ENCODE assay signal across 8 cellular contexts in genomic region chr2:189762551-189763298, GRCh38. TPM values are rescaled to one million over a fixed set of nuclear protein-coding genes. Genes with fewer than 3 reads are reported as not detected.
DNase-seq lines count a peak whose midpoint lies in the region; ATAC-seq and TF ChIP-seq lines count a peak whose summit lies in the region.

TSS of gene OSGEPL1 (minus strand) at chr2:189762792. CDS start at chr2:189761640, 1,152 bp downstream.

- CTCF ChIA-PET in SK-N-SH (lab: Yijun Ruan, JAX), result interaction anchor here (0.5 to 4.5 kb wide), 29 partner anchors 9 to 820 kb away, joined by 3 to 36 read pairs (median 4); partner anchors contain the start of genes ANKAR, ASNSD1, ORMDL1 and PMS1

- no peak for TF ChIP-seq RAD21 in SK-N-SH (IDR thresholded peaks at IDR 0.05; ENCODE audit: low read length)

- H2AFZ ChIP-seq in SK-N-SH (ENCODE audit: low read depth) (peak within 1 kb of the TSS; percentile 96), osteoblast (ENCODE audit: low read length) (peak within 1 kb of the TSS; percentile 88)

- H3K27ac ChIP-seq in SK-N-SH (ENCODE audit: low read depth in 2 of 2, low read length in 1 of 2) (peak within 1 kb of the TSS; percentile 86 to 97), osteoblast (ENCODE audit: low read depth, low read length) (peak within 1 kb of the TSS; percentile 69), thymus (ENCODE audit: low read depth) (peak within 1 kb of the TSS; percentile 95)

- H3K4me2 ChIP-seq in SK-N-SH (peak within 1 kb of the TSS; percentile 90), osteoblast (ENCODE audit: insufficient read depth, low read length) (peak within 1 kb of the TSS; percentile 90)

- H3K27me3 ChIP-seq in SK-N-SH (ENCODE audit: insufficient read depth) (no peaks in the 10 kb centered on the region), osteoblast (ENCODE audit: insufficient read depth, low read length) (no peaks in the 10 kb centered on the region), thymus (ENCODE audit: control insufficient read depth, insufficient read depth) (no peaks in the 10 kb centered on the region)

- H4K20me1 ChIP-seq in SK-N-SH (ENCODE audit: insufficient read depth) (no peaks in the 10 kb centered on the region), osteoblast (ENCODE audit: insufficient read depth, low read length) (no peaks in the 10 kb centered on the region)

- H3K9me3 ChIP-seq in SK-N-SH, result no peaks in the 10 kb centered on the region
- H3K9me3 ChIP-seq in osteoblast (ENCODE audit: low read depth, low read length), result no peaks in the 10 kb centered on the region
- H3K9me3 ChIP-seq in thymus (ENCODE audit: control insufficient read depth), result no peaks in the 10 kb centered on the region

- peak; percentile 80 for DNase-seq in GM10266 (ENCODE audit: extremely low spot score)
- peak; percentile 83 for DNase-seq in NCI-H1048 (lab: John Stamatoyannopoulos, UW)
- DNase-seq in SK-N-SH, result peak; percentile 81
- DNase-seq in glutamatergic neuron, result peak; percentile 91
- DNase-seq in osteoblast (ENCODE audit: insufficient read length, low spot score, missing footprints), result peak; percentile 90

- no peaks in the 10 kb centered on the region for H3K9me2 ChIP-seq in SK-N-SH

- H3K4me1 ChIP-seq in SK-N-SH (ENCODE audit: control insufficient read depth in 1 of 2, insufficient read depth in 2 of 2, low read depth in 1 of 2, low read length in 1 of 2), result peaks cover 8 to 13% of the 10 kb centered on the region in 2 experiments; a peak in 2 of 4 replicates
- peaks cover 14% of the 10 kb centered on the region for H3K4me1 ChIP-seq in osteoblast (ENCODE audit: insufficient read depth, low read length)
- peaks cover 2% of the 10 kb centered on the region for H3K4me1 ChIP-seq in thymus (ENCODE audit: control insufficient read depth, insufficient read depth, low read length)

- 0 out of 4 replicates have a peak, but pooled peaks of 1 of the 2 experiments have one; percentile 28 for TF ChIP-seq EP300 in SK-N-SH (IDR thresholded peaks at IDR 0.05; ENCODE audit: borderline replicate concordance in 1 of 2, low read depth in 1 of 2, low read length in 1 of 2)

- POLR2A ChIA-PET in SK-N-SH (lab: Yijun Ruan, JAX), result interaction anchor here (1.1 to 2.9 kb wide), 5 partner anchors 12 to 322 kb away, joined by 4 to 31 read pairs (median 5); partner anchors contain the start of genes ORMDL1, PMS1 and SLC40A1

- H3K9ac ChIP-seq in SK-N-SH, result peak within 1 kb of the TSS; percentile 88

- TF ChIP-seq CTCF in GM10266 (IDR thresholded peaks at IDR 0.05; ENCODE audit: control insufficient read depth, insufficient read depth, low read depth, missing control alignments) (peak; percentile 67), SK-N-SH (IDR thresholded peaks at IDR 0.05) (peak; percentile 80), glutamatergic neuron (IDR thresholded peaks at IDR 0.05; ENCODE audit: partially characterized antibody, unreplicated experiment) (peak; percentile 57), osteoblast (IDR thresholded peaks at IDR 0.05; ENCODE audit: extremely low read depth, low read depth, low read length) (peak; percentile 62)

- WGBS in SK-N-SH (ENCODE audit: low lambda C conversion rate), result under 1% methylated on average over 33 of the region's 33 CpGs
- WGBS in thymus, result under 1% methylated on average over 33 of the region's 33 CpGs

- peaks cover 12 to 18% of the 10 kb centered on the region in 2 experiments for H3K36me3 ChIP-seq in SK-N-SH (replicated peaks in 1 of 2; ENCODE audit: control insufficient read depth in 1 of 2, insufficient read depth in 2 of 2, low read length in 1 of 2)
- no peaks in the 10 kb centered on the region for H3K36me3 ChIP-seq in osteoblast (ENCODE audit: insufficient read depth, low read length)
- no peaks in the 10 kb centered on the region for H3K36me3 ChIP-seq in thymus (ENCODE audit: control insufficient read depth, insufficient read depth)

- no peaks in the 10 kb centered on the region for H3K9me3 Mint-ChIP-seq in activated naive CD8-positive, alpha-beta T cell (ENCODE audit: low read depth)
- peaks cover 5% of the 10 kb centered on the region for H3K9me3 Mint-ChIP-seq in glutamatergic neuron (ENCODE audit: unreplicated experiment)

- ATAC-seq in HG02588 (IDR thresholded peaks at IDR 0.05; ENCODE audit: unreplicated experiment), result peak; percentile 95

- H3K4me3 Mint-ChIP-seq in activated naive CD8-positive, alpha-beta T cell, result peak within 1 kb of the TSS; percentile 93
- peak within 1 kb of the TSS; percentile 96 for H3K4me3 Mint-ChIP-seq in glutamatergic neuron (ENCODE audit: unreplicated experiment)

- H3K36me3 Mint-ChIP-seq in activated naive CD8-positive, alpha-beta T cell, result peaks cover 9% of the 10 kb centered on the region
- H3K36me3 Mint-ChIP-seq in glutamatergic neuron (ENCODE audit: unreplicated experiment), result no peaks in the 10 kb centered on the region

- H3K27me3 Mint-ChIP-seq in activated naive CD8-positive, alpha-beta T cell, result no peaks in the 10 kb centered on the region
- peaks cover 2% of the 10 kb centered on the region for H3K27me3 Mint-ChIP-seq in glutamatergic neuron (ENCODE audit: unreplicated experiment)

- H3K79me2 ChIP-seq in SK-N-SH (ENCODE audit: insufficient read depth), result peaks cover 12% of the 10 kb centered on the region; the same call in 1 of the 2 replicates
- peaks cover 3% of the 10 kb centered on the region for H3K79me2 ChIP-seq in osteoblast (ENCODE audit: insufficient read depth, low read length)

- peaks cover 18% of the 10 kb centered on the region for H3F3A ChIP-seq in SK-N-SH (replicated peaks; ENCODE audit: insufficient read depth)

- H3K4me3 ChIP-seq in SK-N-SH (ENCODE audit: low read depth in 2 of 2, low read length in 1 of 2) (peak within 1 kb of the TSS; percentile 83 to 90), osteoblast (ENCODE audit: insufficient read depth, low read length) (peak within 1 kb of the TSS; percentile 79), thymus (ENCODE audit: low read length) (peak within 1 kb of the TSS; percentile 91)

- peak within 1 kb of the TSS; percentile 94 for H3K27ac Mint-ChIP-seq in activated naive CD8-positive, alpha-beta T cell
- H3K27ac Mint-ChIP-seq in glutamatergic neuron (ENCODE audit: unreplicated experiment), result peak within 1 kb of the TSS; percentile 99

- H3K4me1 Mint-ChIP-seq in activated naive CD8-positive, alpha-beta T cell (ENCODE audit: low read depth), result peaks cover 11% of the 10 kb centered on the region
- no peaks in the 10 kb centered on the region for H3K4me1 Mint-ChIP-seq in glutamatergic neuron (ENCODE audit: low read depth, unreplicated experiment)

TF ChIP-seq in SK-N-SH, 30 proteins besides CTCF, POLR2A, EP300 and RAD21 (continues in another document):
- no peak for TF ChIP-seq MEF2A (IDR thresholded peaks at IDR 0.05; ENCODE audit: borderline replicate concordance, low read depth)
- no peak; the same call in 1 of the 2 replicates for TF ChIP-seq RCOR1 (IDR thresholded peaks at IDR 0.05; ENCODE audit: low read length)
- TF ChIP-seq PBX3 (IDR thresholded peaks at IDR 0.05), result 0 out of 2 replicates have a peak, but pooled peaks have one; percentile 13
- TF ChIP-seq USF1 (IDR thresholded peaks at IDR 0.05; ENCODE audit: borderline replicate concordance, low read depth), result peak; percentile 90
- no peak for TF ChIP-seq FOXM1 (IDR thresholded peaks at IDR 0.05; ENCODE audit: low read depth)
- peak; percentile 68 for TF ChIP-seq TAF1 (IDR thresholded peaks at IDR 0.05; ENCODE audit: borderline replicate concordance, low read depth, low read length)
- TF ChIP-seq RFX5 (IDR thresholded peaks at IDR 0.05; ENCODE audit: low read length), result peak; percentile 57; the same call in 1 of the 2 replicates
- peak; percentile 83 for TF ChIP-seq GABPA (IDR thresholded peaks at IDR 0.05; ENCODE audit: low read depth)
- TF ChIP-seq SIN3A (IDR thresholded peaks at IDR 0.05; ENCODE audit: borderline replicate concordance, low read depth, low read length), result peak; percentile 72; the same call in 1 of the 2 replicates
- no peak for TF ChIP-seq EZH2phosphoT487 (IDR thresholded peaks at IDR 0.05; ENCODE audit: borderline replicate concordance, low read depth)
- no peak for TF ChIP-seq NFIC (IDR thresholded peaks at IDR 0.05; ENCODE audit: borderline replicate concordance)
- no peak for TF ChIP-seq IRF3 (IDR thresholded peaks at IDR 0.05; ENCODE audit: low read depth, low read length)
- TF ChIP-seq FOXJ3 (CRISPR knock-in tag; IDR thresholded peaks at IDR 0.05), result no peak
- peak; percentile 38; the same call in 1 of the 2 replicates for TF ChIP-seq ELF1 (IDR thresholded peaks at IDR 0.05)
- TF ChIP-seq SMC3 (IDR thresholded peaks at IDR 0.05; ENCODE audit: low read depth, low read length), result no peak
- TF ChIP-seq FOSL2 (IDR thresholded peaks at IDR 0.05; ENCODE audit: borderline replicate concordance, low read depth), result no peak

RNA-seq across cellular contexts. Expression of gene OSGEPL1, which starts in this region (rescaled TPM):
- polyA plus RNA-seq in SK-N-SH (2012; rRNA removed), result 5.8 and 8.3 TPM in 2 replicates
- polyA plus RNA-seq in SK-N-SH (2012; cell fraction: cytosol; rRNA removed), result 8.5 and 8.6 TPM in 2 replicates
- polyA plus RNA-seq in SK-N-SH (2012; cell fraction: nucleus; rRNA removed), result 6.3 and 12.0 TPM in 2 replicates
- total RNA-seq in glutamatergic neuron (ENCODE audit: unreplicated experiment), result 12.5 TPM
- total RNA-seq in osteoblast, result 7.2 and 9.4 TPM in 2 replicates
- polyA plus RNA-seq in thymus, result 8.9 TPM

Comparison
In these comparisons a context has a peak if more than half of its experiments do, and no peak if none do; other contexts are left out.
1. Peak in every context shown above with its lines: DNase-seq, ATAC-seq, H3K4me3 ChIP-seq and H3K27ac ChIP-seq.